In the genomic region with DNA sequence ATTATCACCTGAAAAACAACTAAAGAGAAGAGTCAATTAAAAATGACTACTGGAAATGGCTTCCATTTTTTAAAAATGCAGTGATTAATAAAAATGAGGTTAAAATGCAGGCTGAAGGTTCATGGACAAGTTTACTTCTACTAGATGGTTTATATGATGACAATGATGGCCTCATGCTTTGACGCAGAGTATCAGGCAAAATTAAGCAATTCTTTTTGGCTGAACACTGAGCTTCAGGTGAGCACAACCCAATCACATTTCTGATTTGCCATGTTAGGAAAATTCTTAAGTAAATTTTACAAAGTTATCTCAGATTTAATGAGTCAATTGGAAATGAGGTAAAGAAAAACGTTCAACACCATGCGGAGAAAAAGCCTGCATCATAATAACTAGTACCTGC, we compare ENCODE assay signal across 2 cellular contexts.
A peak's percentile ranks its signal among the peaks of the same experiment; 100 is the strongest.
TF ChIP-seq lines count a peak whose summit lies in the region.

No MANE protein-coding gene starts in this region.

TF ChIP-seq in liver, 16 proteins besides CTCF, POLR2A, EP300 and RAD21:
- TF ChIP-seq JUND (IDR thresholded peaks at IDR 0.05) (peak in 1 of 2 donors; percentile 51), HNF4A (conservative IDR thresholded peaks at IDR 0.05) (peak; percentile 15 to 57), YY1 (IDR thresholded peaks at IDR 0.05) (peak; percentile 82), SP1 (IDR thresholded peaks at IDR 0.05) (no peak), RXRA (IDR thresholded peaks at IDR 0.05) (peak in 1 of 2 donors; percentile 78)
TF ChIP-seq in liver: peak in this region for 4.

TF ChIP-seq in HepG2, 621 proteins besides CTCF, POLR2A, EP300 and RAD21:
- TF ChIP-seq ZBTB3 (CRISPR knock-in tag; IDR thresholded peaks at IDR 0.05; ENCODE audit: borderline replicate concordance, low read depth) (no peak), MEF2D (CRISPR knock-in tag; IDR thresholded peaks at IDR 0.05) (no peak), NFKB2 (CRISPR knock-in tag; IDR thresholded peaks at IDR 0.05; ENCODE audit: borderline replicate concordance) (no peak), ZNF589 (CRISPR knock-in tag; conservative IDR thresholded peaks at IDR 0.05) (no peak), MIXL1 (CRISPR knock-in tag; IDR thresholded peaks at IDR 0.05) (no peak), GTF2F1 (IDR thresholded peaks at IDR 0.05; ENCODE audit: low read length) (no peak), RARA (CRISPR knock-in tag; IDR thresholded peaks at IDR 0.05) (no peak), ZNF460 (CRISPR knock-in tag; IDR thresholded peaks at IDR 0.05; ENCODE audit: borderline replicate concordance) (no peak), GPN1 (CRISPR knock-in tag; IDR thresholded peaks at IDR 0.05; ENCODE audit: borderline replicate concordance) (no peak), ZNF431 (CRISPR knock-in tag; IDR thresholded peaks at IDR 0.05; ENCODE audit: borderline replicate concordance, low read depth) (no peak), ZNF569 (CRISPR knock-in tag; IDR thresholded peaks at IDR 0.05; ENCODE audit: borderline replicate concordance) (no peak), NFE2L2 (IDR thresholded peaks at IDR 0.05; ENCODE audit: low read length) (no peak), ZNF558 (CRISPR knock-in tag; IDR thresholded peaks at IDR 0.05; ENCODE audit: borderline replicate concordance) (no peak), MAFG (CRISPR knock-in tag; IDR thresholded peaks at IDR 0.05) (no peak), ZNF570 (CRISPR knock-in tag; IDR thresholded peaks at IDR 0.05; ENCODE audit: borderline replicate concordance) (no peak), HMGA1 (CRISPR knock-in tag; conservative IDR thresholded peaks at IDR 0.05) (no peak), HES4 (CRISPR knock-in tag; IDR thresholded peaks at IDR 0.05; ENCODE audit: borderline replicate concordance) (no peak)
- TF ChIP-seq, protein P1, sequence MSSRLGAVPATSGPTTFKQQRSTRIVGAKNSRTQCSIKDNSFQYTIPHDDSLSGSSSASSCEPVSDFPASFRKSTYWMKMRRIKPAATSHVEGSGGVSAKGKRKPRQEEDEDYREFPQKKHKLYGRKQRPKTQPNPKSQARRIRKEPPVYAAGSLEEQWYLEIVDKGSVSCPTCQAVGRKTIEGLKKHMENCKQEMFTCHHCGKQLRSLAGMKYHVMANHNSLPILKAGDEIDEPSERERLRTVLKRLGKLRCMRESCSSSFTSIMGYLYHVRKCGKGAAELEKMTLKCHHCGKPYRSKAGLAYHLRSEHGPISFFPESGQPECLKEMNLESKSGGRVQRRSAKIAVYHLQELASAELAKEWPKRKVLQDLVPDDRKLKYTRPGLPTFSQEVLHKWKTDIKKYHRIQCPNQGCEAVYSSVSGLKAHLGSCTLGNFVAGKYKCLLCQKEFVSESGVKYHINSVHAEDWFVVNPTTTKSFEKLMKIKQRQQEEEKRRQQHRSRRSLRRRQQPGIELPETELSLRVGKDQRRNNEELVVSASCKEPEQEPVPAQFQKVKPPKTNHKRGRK (CRISPR knock-in tag; IDR thresholded peaks at IDR 0.05) = no peak
- TF ChIP-seq, protein P2, sequence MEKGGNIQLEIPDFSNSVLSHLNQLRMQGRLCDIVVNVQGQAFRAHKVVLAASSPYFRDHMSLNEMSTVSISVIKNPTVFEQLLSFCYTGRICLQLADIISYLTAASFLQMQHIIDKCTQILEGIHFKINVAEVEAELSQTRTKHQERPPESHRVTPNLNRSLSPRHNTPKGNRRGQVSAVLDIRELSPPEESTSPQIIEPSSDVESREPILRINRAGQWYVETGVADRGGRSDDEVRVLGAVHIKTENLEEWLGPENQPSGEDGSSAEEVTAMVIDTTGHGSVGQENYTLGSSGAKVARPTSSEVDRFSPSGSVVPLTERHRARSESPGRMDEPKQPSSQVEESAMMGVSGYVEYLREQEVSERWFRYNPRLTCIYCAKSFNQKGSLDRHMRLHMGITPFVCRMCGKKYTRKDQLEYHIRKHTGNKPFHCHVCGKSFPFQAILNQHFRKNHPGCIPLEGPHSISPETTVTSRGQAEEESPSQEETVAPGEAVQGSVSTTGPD (CRISPR knock-in tag; IDR thresholded peaks at IDR 0.05) = no peak
- TF ChIP-seq, protein P3, sequence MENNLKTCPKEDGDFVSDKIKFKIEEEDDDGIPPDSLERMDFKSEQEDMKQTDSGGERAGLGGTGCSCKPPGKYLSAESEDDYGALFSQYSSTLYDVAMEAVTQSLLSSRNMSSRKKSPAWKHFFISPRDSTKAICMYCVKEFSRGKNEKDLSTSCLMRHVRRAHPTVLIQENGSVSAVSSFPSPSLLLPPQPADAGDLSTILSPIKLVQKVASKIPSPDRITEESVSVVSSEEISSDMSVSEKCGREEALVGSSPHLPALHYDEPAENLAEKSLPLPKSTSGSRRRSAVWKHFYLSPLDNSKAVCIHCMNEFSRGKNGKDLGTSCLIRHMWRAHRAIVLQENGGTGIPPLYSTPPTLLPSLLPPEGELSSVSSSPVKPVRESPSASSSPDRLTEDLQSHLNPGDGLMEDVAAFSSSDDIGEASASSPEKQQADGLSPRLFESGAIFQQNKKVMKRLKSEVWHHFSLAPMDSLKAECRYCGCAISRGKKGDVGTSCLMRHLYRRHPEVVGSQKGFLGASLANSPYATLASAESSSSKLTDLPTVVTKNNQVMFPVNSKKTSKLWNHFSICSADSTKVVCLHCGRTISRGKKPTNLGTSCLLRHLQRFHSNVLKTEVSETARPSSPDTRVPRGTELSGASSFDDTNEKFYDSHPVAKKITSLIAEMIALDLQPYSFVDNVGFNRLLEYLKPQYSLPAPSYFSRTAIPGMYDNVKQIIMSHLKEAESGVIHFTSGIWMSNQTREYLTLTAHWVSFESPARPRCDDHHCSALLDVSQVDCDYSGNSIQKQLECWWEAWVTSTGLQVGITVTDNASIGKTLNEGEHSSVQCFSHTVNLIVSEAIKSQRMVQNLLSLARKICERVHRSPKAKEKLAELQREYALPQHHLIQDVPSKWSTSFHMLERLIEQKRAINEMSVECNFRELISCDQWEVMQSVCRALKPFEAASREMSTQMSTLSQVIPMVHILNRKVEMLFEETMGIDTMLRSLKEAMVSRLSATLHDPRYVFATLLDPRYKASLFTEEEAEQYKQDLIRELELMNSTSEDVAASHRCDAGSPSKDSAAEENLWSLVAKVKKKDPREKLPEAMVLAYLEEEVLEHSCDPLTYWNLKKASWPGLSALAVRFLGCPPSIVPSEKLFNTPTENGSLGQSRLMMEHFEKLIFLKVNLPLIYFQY (CRISPR knock-in tag; IDR thresholded peaks at IDR 0.05; ENCODE audit: borderline replicate concordance) = no peak
